Comparison of ENCODE assay signal across 8 cellular contexts in the genomic region with DNA sequence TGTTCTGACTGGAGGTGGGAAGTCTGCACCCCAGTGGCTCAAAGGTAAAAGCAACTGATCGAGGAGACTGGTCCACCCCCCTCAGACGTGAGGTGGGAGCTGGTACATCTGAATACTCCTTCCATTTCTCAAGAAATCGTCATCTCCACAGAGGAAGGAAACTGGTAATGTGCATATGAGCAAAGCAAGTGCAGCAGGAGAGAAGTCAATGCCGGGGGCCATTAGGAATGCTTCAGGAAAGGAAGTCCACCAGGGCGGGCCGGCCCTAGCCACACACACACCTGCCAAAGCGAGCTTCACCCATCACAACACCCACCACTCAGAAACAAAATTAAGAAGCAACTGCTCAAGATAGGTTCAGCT. TPM values are rescaled to one million over a fixed set of nuclear protein-coding genes. Genes with fewer than 3 reads are reported as not detected.
DNase-seq lines count a peak whose midpoint lies in the region; FAIRE-seq and TF ChIP-seq lines count a peak whose summit lies in the region.

No MANE protein-coding gene starts in this region.

- peak; percentile 73 for DNase-seq in activated CD4-positive, alpha-beta T cell treated with anti-CD3 and anti-CD28 coated beads, Interleukin-2, amount 10 ng/mL, durations not matched to agents 24 days and 14 days
- DNase-seq in activated CD4-positive, alpha-beta T cell treated with anti-CD3 and anti-CD28 coated beads for 1 hour, result no peak
- DNase-seq in Karpas-422 (no peak), endothelial cell of umbilical vein (ENCODE audit: low read depth, low spot score) (peak; percentile 72), suprapubic skin (ENCODE audit: low spot score in 2 of 2) (no peak), kidney tubule cell (ENCODE audit: low spot score) (no peak), BE2C (no peak), H4 (ENCODE audit: low spot score) (no peak)

- CTCF ChIA-PET in endothelial cell of umbilical vein (lab: Charles Lee), result interaction anchor here (1.1 to 3.8 kb wide), 6 partner anchors 10 to 37 kb away, joined by 3 to 25 read pairs (median 8); no protein-coding TSS in a partner anchor

- H3K9me1 ChIP-seq in endothelial cell of umbilical vein (replicated peaks; ENCODE audit: control insufficient read depth, extremely low read depth, insufficient read depth, low read length), result no peaks in the 10 kb centered on the region

- FAIRE-seq in endothelial cell of umbilical vein (lab: Jason Lieb, UNC), result peak; percentile 84

- peaks cover 68% of the 10 kb centered on the region for H3K4me1 Mint-ChIP-seq in activated CD4-positive, alpha-beta T cell treated with anti-CD3 and anti-CD28 coated beads, Interleukin-2, amount 10 ng/mL, durations not matched to agents 24 days and 14 days

- H3K9ac ChIP-seq in Karpas-422 (ENCODE audit: low read length), result peak overlapping the region; percentile 66
- H3K9ac ChIP-seq in endothelial cell of umbilical vein (replicated peaks; ENCODE audit: extremely low read depth, insufficient read depth, low read length), result peak overlapping the region; percentile 28

- H3K27me3 ChIP-seq in Karpas-422 (ENCODE audit: low read length), result no peaks in the 10 kb centered on the region
- H3K27me3 ChIP-seq in endothelial cell of umbilical vein (ENCODE audit: control insufficient read depth in 2 of 2, insufficient read depth in 2 of 2, low read length in 2 of 2), result no peaks in the 10 kb centered on the region
- no peaks in the 10 kb centered on the region for H3K27me3 ChIP-seq in suprapubic skin
- no peaks in the 10 kb centered on the region for H3K27me3 ChIP-seq in BE2C

- POLR2A ChIA-PET in endothelial cell of umbilical vein (lab: Charles Lee), result no interaction called here

- H3K79me2 ChIP-seq in Karpas-422 (ENCODE audit: low read length) (peaks cover 88% of the 10 kb centered on the region), endothelial cell of umbilical vein (ENCODE audit: control insufficient read depth, insufficient read depth, low read length) (peaks cover 93% of the 10 kb centered on the region)

- intact Hi-C loops in activated CD4-positive, alpha-beta T cell treated with anti-CD3 and anti-CD28 coated beads, Interleukin-2, amount 10 ng/mL, durations not matched to agents 24 days and 14 days (cut with micrococcal nuclease), result loop anchor here (5.0 kb wide), 1 partner anchor 33 kb away; no protein-coding TSS in a partner anchor
- intact Hi-C loops in endothelial cell of umbilical vein (cut with micrococcal nuclease), result loop anchor here (1.0 to 2.0 kb wide), 2 partner anchors 8 to 34 kb away; a partner anchor contains a TSS

- H3K27ac ChIP-seq in Karpas-422 (ENCODE audit: low read length) (peak overlapping the region; percentile 94), endothelial cell of umbilical vein (ENCODE audit: insufficient read depth, low read depth, low read length) (peak overlapping the region; percentile 79), suprapubic skin (peak overlapping the region; percentile 72)

- peak overlapping the region; percentile 49; the same call in 1 of the 2 replicates for H3K4me3 ChIP-seq in Karpas-422 (ENCODE audit: low read length)
- no peak overlapping the region for H3K4me3 ChIP-seq in endothelial cell of umbilical vein (replicated peaks in 1 of 3; ENCODE audit: insufficient read depth in 1 of 3, low read depth in 1 of 3, low read length in 3 of 3)
- no peak overlapping the region for H3K4me3 ChIP-seq in suprapubic skin
- no peak overlapping the region for H3K4me3 ChIP-seq in BE2C (ENCODE audit: low read depth, low read length)

- dilution Hi-C loops in endothelial cell of umbilical vein (cut with MboI; ENCODE audit: extremely low pct_ligation_motif_present, low sequenced_read_pairs), result no loop called here

- TF ChIP-seq POLR2A in endothelial cell of umbilical vein (IDR thresholded peaks at IDR 0.05; ENCODE audit: low read depth, low read length) (no peak), suprapubic skin (IDR thresholded peaks at IDR 0.05) (no peak)

- H3K4me2 ChIP-seq in Karpas-422 (ENCODE audit: low read depth, low read length, poor library complexity, severe bottlenecking) (peak overlapping the region; percentile 77), endothelial cell of umbilical vein (ENCODE audit: insufficient read depth, low read length) (peak overlapping the region; percentile 43)

- peaks cover 6% of the 10 kb centered on the region for H3K36me3 Mint-ChIP-seq in activated CD4-positive, alpha-beta T cell treated with anti-CD3 and anti-CD28 coated beads, Interleukin-2, amount 10 ng/mL, durations not matched to agents 24 days and 14 days (ENCODE audit: low read depth)

- H2AFZ ChIP-seq in Karpas-422 (ENCODE audit: low read length) (no peak overlapping the region), endothelial cell of umbilical vein (ENCODE audit: low read depth, low read length) (peak overlapping the region; percentile 15)

- H3K36me3 ChIP-seq in Karpas-422 (ENCODE audit: insufficient read depth, low read length), result no peaks in the 10 kb centered on the region
- no peaks in the 10 kb centered on the region for H3K36me3 ChIP-seq in endothelial cell of umbilical vein (ENCODE audit: control insufficient read depth in 2 of 2, extremely low read depth in 1 of 2, insufficient read depth in 2 of 2, low read length in 2 of 2)
- no peaks in the 10 kb centered on the region for H3K36me3 ChIP-seq in suprapubic skin
- no peaks in the 10 kb centered on the region; the same call in 1 of the 2 replicates for H3K36me3 ChIP-seq in BE2C

- no peaks in the 10 kb centered on the region for H3K27me3 Mint-ChIP-seq in activated CD4-positive, alpha-beta T cell treated with anti-CD3 and anti-CD28 coated beads, Interleukin-2, amount 10 ng/mL, durations not matched to agents 24 days and 14 days

- 57% methylated on average over 7 of the region's 7 CpGs for WGBS in suprapubic skin

- H3K4me3 Mint-ChIP-seq in activated CD4-positive, alpha-beta T cell treated with anti-CD3 and anti-CD28 coated beads, Interleukin-2, amount 10 ng/mL, durations not matched to agents 24 days and 14 days, result peak overlapping the region; percentile 82

- peaks cover 87% of the 10 kb centered on the region for H3K4me1 ChIP-seq in Karpas-422 (ENCODE audit: low read length)
- H3K4me1 ChIP-seq in endothelial cell of umbilical vein (ENCODE audit: control insufficient read depth, extremely low read depth, insufficient read depth, low read length), result peaks cover 61% of the 10 kb centered on the region
- H3K4me1 ChIP-seq in suprapubic skin, result peaks cover 97% of the 10 kb centered on the region
- peaks cover 39% of the 10 kb centered on the region for H3K4me1 ChIP-seq in BE2C

- peak overlapping the region; percentile 89 for H3K27ac Mint-ChIP-seq in activated CD4-positive, alpha-beta T cell treated with anti-CD3 and anti-CD28 coated beads, Interleukin-2, amount 10 ng/mL, durations not matched to agents 24 days and 14 days

- no peaks in the 10 kb centered on the region for H3K9me2 ChIP-seq in Karpas-422 (replicated peaks; ENCODE audit: insufficient read depth, low read length)

- TF ChIP-seq EP300 in suprapubic skin (IDR thresholded peaks at IDR 0.05), result no peak

- H3K9me3 Mint-ChIP-seq in activated CD4-positive, alpha-beta T cell treated with anti-CD3 and anti-CD28 coated beads, Interleukin-2, amount 10 ng/mL, durations not matched to agents 24 days and 14 days, result no peaks in the 10 kb centered on the region

- peaks cover 3% of the 10 kb centered on the region; the same call in 1 of the 2 replicates for H4K20me1 ChIP-seq in Karpas-422 (ENCODE audit: insufficient read depth, low read depth, low read length)
- no peaks in the 10 kb centered on the region for H4K20me1 ChIP-seq in endothelial cell of umbilical vein (replicated peaks; ENCODE audit: control insufficient read depth, extremely low read depth, insufficient read depth, low read length)

- no peaks in the 10 kb centered on the region for H3K9me3 ChIP-seq in Karpas-422 (ENCODE audit: low read length)
- H3K9me3 ChIP-seq in endothelial cell of umbilical vein (replicated peaks; ENCODE audit: control insufficient read depth, insufficient read depth, low read length), result no peaks in the 10 kb centered on the region
- no peaks in the 10 kb centered on the region for H3K9me3 ChIP-seq in suprapubic skin
- H3K9me3 ChIP-seq in BE2C, result no peaks in the 10 kb centered on the region

- no TSS peak for BruUV-seq in endothelial cell of umbilical vein (replicated peaks; lab: Mats Ljungman, UMichigan)

- TF ChIP-seq CTCF in endothelial cell of umbilical vein (IDR thresholded peaks at IDR 0.05; ENCODE audit: extremely low read depth in 1 of 2, insufficient read depth in 1 of 2, low read depth in 1 of 2, low read length in 2 of 2), result no peak
- no peak for TF ChIP-seq CTCF in suprapubic skin (IDR thresholded peaks at IDR 0.05)
- TF ChIP-seq CTCF in BE2C (IDR thresholded peaks at IDR 0.05; ENCODE audit: low read depth, low read length), result no peak

RNA-seq across cellular contexts. Expression of a gene that starts 8.5 kb away (rescaled TPM):
- total RNA-seq in activated CD4-positive, alpha-beta T cell treated with anti-CD3 and anti-CD28 coated beads, Interleukin-2, amount 10 ng/mL, durations not matched to agents 24 days and 14 days, result 56.8 and 62.3 TPM in 2 replicates
- total RNA-seq in Karpas-422 (2014; rRNA removed; shearing (Covaris generic); ENCODE audit: low replicate concordance), result 20.1 and 38.9 TPM in 2 replicates
- 45.4 and 46.1 TPM in 2 replicates for total RNA-seq in endothelial cell of umbilical vein
- 30.1 and 30.8 TPM in 2 replicates for polyA plus RNA-seq in endothelial cell of umbilical vein
- polyA plus RNA-seq in endothelial cell of umbilical vein (2011; cell fraction: cytosol; rRNA removed), result 22.8 and 24.3 TPM in 2 replicates
- 96.5 and 114 TPM in 2 replicates for polyA plus RNA-seq in endothelial cell of umbilical vein (2011; cell fraction: nucleus; rRNA removed)
- 25.8 and 28.4 TPM in 2 replicates for polyA plus RNA-seq in endothelial cell of umbilical vein (2012)
- polyA minus RNA-seq in endothelial cell of umbilical vein, result 55.3 and 60.7 TPM in 2 replicates
- polyA minus RNA-seq in endothelial cell of umbilical vein (2011; cell fraction: cytosol; rRNA and poly(A)+ RNA removed), result 10.5 TPM
- polyA minus RNA-seq in endothelial cell of umbilical vein (2011; cell fraction: nucleus; rRNA and poly(A)+ RNA removed), result 61.2 and 71.6 TPM in 2 replicates
- 100 to 1,000 TPM in 1 of 4 donors, 10 to 100 TPM in 3; 27.9 to 126 (median 41.5) TPM for total RNA-seq in suprapubic skin
- polyA plus RNA-seq in BE2C (2012; ENCODE audit: insufficient read depth, insufficient read length, low read depth), result 24.9 TPM
- total RNA-seq in H4 (2014; rRNA removed; shearing (Covaris generic)), result 12.3 and 13.8 TPM in 2 replicates

RNA-seq across cellular contexts. Expression of a gene that starts 23.3 kb away (rescaled TPM):
- total RNA-seq in activated CD4-positive, alpha-beta T cell treated with anti-CD3 and anti-CD28 coated beads, Interleukin-2, amount 10 ng/mL, durations not matched to agents 24 days and 14 days, result not detected in 2 replicates
- total RNA-seq in Karpas-422 (2014; rRNA removed; shearing (Covaris generic); ENCODE audit: low replicate concordance), result not detected in 2 replicates
- not detected in 2 replicates for total RNA-seq in endothelial cell of umbilical vein
- polyA plus RNA-seq in endothelial cell of umbilical vein, result not detected in 2 replicates
- not detected in 2 replicates for polyA plus RNA-seq in endothelial cell of umbilical vein (2011; cell fraction: cytosol; rRNA removed)
- not detected in 2 replicates for polyA plus RNA-seq in endothelial cell of umbilical vein (2011; cell fraction: nucleus; rRNA removed)
- polyA plus RNA-seq in endothelial cell of umbilical vein (2012), result 0.08 TPM in 1 of 2 replicates, not detected in the other
- not detected in 2 replicates for polyA minus RNA-seq in endothelial cell of umbilical vein
- polyA minus RNA-seq in endothelial cell of umbilical vein (2011; cell fraction: cytosol; rRNA and poly(A)+ RNA removed), result not detected
- not detected in 2 replicates for polyA minus RNA-seq in endothelial cell of umbilical vein (2011; cell fraction: nucleus; rRNA and poly(A)+ RNA removed)
- not detected for total RNA-seq in suprapubic skin
- not detected for polyA plus RNA-seq in BE2C (2012; ENCODE audit: insufficient read depth, insufficient read length, low read depth)
- not detected in 2 replicates for total RNA-seq in H4 (2014; rRNA removed; shearing (Covaris generic))

Comparison
In these comparisons a context has a peak if more than half of its experiments do, and no peak if none do; other contexts are left out.
1. DNase-seq: peak in activated CD4-positive, alpha-beta T cell treated with anti-CD3 and anti-CD28 coated beads, Interleukin-2, amount 10 ng/mL, durations not matched to agents 24 days and 14 days (single experiment) and endothelial cell of umbilical vein (single experiment); none in activated CD4-positive, alpha-beta T cell treated with anti-CD3 and anti-CD28 coated beads for 1 hour (single experiment), Karpas-422 (single experiment), suprapubic skin (0 of 2), kidney tubule cell (single experiment), BE2C (single experiment) and H4 (single experiment).
2. Peak in every context shown above with its lines, with median percentiles within 50 percentile points of each other: H3K27ac ChIP-seq.